28 cellular contexts compared by ENCODE assay signal in the genomic region with DNA sequence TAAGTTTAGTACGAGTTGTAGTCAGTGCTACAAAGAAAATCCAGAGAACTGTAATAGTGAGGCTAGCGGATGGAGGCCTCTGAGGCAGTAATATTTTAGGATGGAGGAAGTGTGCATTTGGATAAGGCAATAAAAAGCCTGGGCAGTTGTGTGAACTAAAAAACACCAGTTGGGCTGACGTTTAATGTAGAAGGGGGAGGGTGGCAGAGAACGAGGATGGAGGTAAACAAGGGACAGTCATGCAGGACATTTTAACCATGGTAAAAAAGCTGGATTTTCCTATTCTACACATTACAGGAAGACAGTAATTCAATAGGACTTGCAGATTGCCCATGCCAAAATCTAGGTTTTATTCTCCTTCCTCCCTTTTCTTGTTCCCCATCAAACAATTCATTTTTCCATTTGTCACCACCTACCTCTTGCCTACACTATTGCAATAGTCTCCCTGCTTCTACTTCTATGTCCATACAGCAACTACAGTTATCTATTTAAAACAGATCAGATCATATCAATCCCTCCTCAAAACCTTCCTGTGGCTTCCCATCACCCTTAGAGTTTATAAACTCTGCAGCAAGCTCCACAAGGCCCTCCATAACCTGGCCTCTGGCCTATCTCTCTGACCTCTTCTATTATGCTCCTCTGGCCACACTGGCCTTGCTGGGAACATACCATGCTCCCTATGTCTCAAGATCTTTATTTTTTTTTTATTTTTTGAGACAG.
"Had no signal": no experiment of that assay in that cellular context is flagged by ENCODE, and none has a peak within 500 bp of the region (broad histone marks: within the 10 kb centered on the region; RNA-seq: fewer than 3 reads in every experiment).

No MANE protein-coding gene starts in this region.

- H3K27ac Mint-ChIP-seq: activated naive CD4-positive, alpha-beta T cell treated with anti-CD3 and anti-CD28 coated beads for 36 hours; activated naive CD8-positive, alpha-beta T cell treated with anti-CD3 and anti-CD28 coated beads, Interleukin-2, amount 10 ng/mL, durations not matched to agents 7 days and 5 days; natural killer cell treated with Interleukin-12 subunit alpha and Interleukin-12 subunit beta and Interleukin-15 and Interleukin-18, amount 100 ng/mL, for 72 hours; T-helper 1 cell treated with Interleukin-12 subunit alpha and Interleukin-12 subunit beta and Interleukin-4 antibody, amounts not matched to agents 30 μg/mL and 1 μg/mL, for 36 hours had no signal

- H3K27me3 ChIP-seq: ascending aorta, brain microvascular endothelial cell, gastroesophageal sphincter, right lobe of liver, testis, uterus had no signal

- H3K4me1 ChIP-seq: ascending aorta, gastroesophageal sphincter, right lobe of liver, testis, uterus had no signal

- H3K9me3 ChIP-seq: right lobe of liver, testis had no signal

- H3K36me3 ChIP-seq: brain microvascular endothelial cell, uterus had no signal

- DNase-seq: activated CD4-positive, alpha-beta T cell treated with anti-CD3 and anti-CD28 coated beads for 4 hours; activated CD4-positive, alpha-beta T cell treated with anti-CD3 and anti-CD28 coated beads, Interleukin-2, amount 50 U/mL, for 4 hours; activated CD8-positive, alpha-beta memory T cell treated with anti-CD3 and anti-CD28 coated beads for 24 hours; activated effector memory CD4-positive, alpha-beta T cell treated with anti-CD3 and anti-CD28 coated beads, Interleukin-2, amount 50 U/mL, for 16 hours; activated naive CD4-positive, alpha-beta T cell treated with anti-CD3 and anti-CD28 coated beads for 36 hours; activated naive CD8-positive, alpha-beta T cell treated with anti-CD3 and anti-CD28 coated beads, Interleukin-2, amount 10 ng/mL, durations not matched to agents 7 days and 5 days; brain microvascular endothelial cell; cortex of kidney; effector memory CD8-positive, alpha-beta T cell; head of caudate nucleus; hypothalamus; immature natural killer cell; mesendoderm; mucosa of descending colon; right lobe of liver; stimulated activated CD4-positive, alpha-beta T cell treated with anti-CD3 and anti-CD28 coated beads, Interleukin-2, amount 100 ng/mL, for 48 hours; stimulated activated naive CD8-positive, alpha-beta T cell treated with anti-CD3 and anti-CD28 coated beads, Interleukin-15, Interleukin-2, amounts not matched to agents 100 U/mL and 50 U/mL, for 24 hours; T1000; testis; trophoblast cell; uterus had no signal

- H3K27me3 Mint-ChIP-seq: activated naive CD8-positive, alpha-beta T cell treated with anti-CD3 and anti-CD28 coated beads, Interleukin-2, amount 10 ng/mL, durations not matched to agents 7 days and 5 days; effector memory CD8-positive, alpha-beta T cell; natural killer cell treated with Interleukin-12 subunit alpha and Interleukin-12 subunit beta and Interleukin-15 and Interleukin-18, amount 100 ng/mL, for 72 hours had no signal

- ATAC-seq: effector memory CD8-positive, alpha-beta T cell; gastroesophageal sphincter; left lobe of liver; mucosa of descending colon; natural killer cell treated with Interleukin-12 subunit alpha and Interleukin-12 subunit beta and Interleukin-15 and Interleukin-18, amount 100 ng/mL, for 72 hours; right lobe of liver; stimulated activated naive CD8-positive, alpha-beta T cell treated with anti-CD3 and anti-CD28 coated beads, Interleukin-15, Interleukin-2, amounts not matched to agents 100 U/mL and 50 U/mL, for 24 hours had no signal

- H3K4me3 Mint-ChIP-seq: activated naive CD4-positive, alpha-beta T cell treated with anti-CD3 and anti-CD28 coated beads for 36 hours; activated naive CD8-positive, alpha-beta T cell treated with anti-CD3 and anti-CD28 coated beads, Interleukin-2, amount 10 ng/mL, durations not matched to agents 7 days and 5 days; effector memory CD8-positive, alpha-beta T cell; immature natural killer cell; natural killer cell treated with Interleukin-12 subunit alpha and Interleukin-12 subunit beta and Interleukin-15 and Interleukin-18, amount 100 ng/mL, for 72 hours; T-helper 1 cell treated with Interleukin-12 subunit alpha and Interleukin-12 subunit beta and Interleukin-4 antibody, amounts not matched to agents 30 μg/mL and 1 μg/mL, for 36 hours had no signal

- H3K27ac ChIP-seq: ascending aorta, brain microvascular endothelial cell, gastroesophageal sphincter, right lobe of liver, testis, uterus, VCaP had no signal

- H3K4me3 ChIP-seq: ascending aorta, gastroesophageal sphincter, lung, mucosa of descending colon, right lobe of liver, testis, uterus had no signal

- H3K4me1 Mint-ChIP-seq: activated naive CD8-positive, alpha-beta T cell treated with anti-CD3 and anti-CD28 coated beads, Interleukin-2, amount 10 ng/mL, durations not matched to agents 7 days and 5 days had no signal
